In the genomic region with DNA sequence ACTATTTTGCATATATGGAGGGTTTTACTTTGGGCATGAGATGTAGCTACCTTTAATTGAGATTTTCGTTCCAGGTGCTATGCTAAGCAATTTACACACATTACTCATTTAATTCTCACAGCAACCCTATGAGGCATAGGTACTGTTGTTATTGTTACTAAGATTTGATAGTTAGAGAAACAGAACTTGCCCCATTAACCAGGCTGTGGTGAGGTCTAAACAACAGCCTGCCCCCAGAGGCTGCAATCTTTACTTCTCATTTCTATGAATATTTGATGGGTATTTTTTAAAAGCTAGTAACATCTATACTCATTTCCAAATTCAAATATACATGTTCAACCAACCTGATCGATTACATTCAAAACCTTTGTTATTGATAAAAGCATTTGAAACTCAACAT, we compare ENCODE assay signal across 16 cellular contexts.
A peak's percentile ranks its signal among the peaks of the same experiment; 100 is the strongest.
DNase-seq lines count a peak whose midpoint lies in the region; ATAC-seq, FAIRE-seq and TF ChIP-seq lines count a peak whose summit lies in the region.
"Had no signal": no experiment of that assay in that cellular context is flagged by ENCODE, and none has a peak within 500 bp of the region (broad histone marks: within the 10 kb centered on the region; RNA-seq: fewer than 3 reads in every experiment).

No MANE protein-coding gene starts in this region.

- peaks cover 11% of the 10 kb centered on the region for H3K4me1 ChIP-seq in skeletal muscle satellite cell (ENCODE audit: control insufficient read depth, insufficient read depth, low read length)

- peak overlapping the region; percentile 16 for H3K4me3 ChIP-seq in skeletal muscle satellite cell (ENCODE audit: low read length)

- DNase-seq in EL: peak; percentile 22
- no peak for DNase-seq in chondrocyte (ENCODE audit: low spot score)
- DNase-seq in HTR-8/SVneo (ENCODE audit: insufficient read length, low spot score): no peak
- no peak for DNase-seq in T-helper 2 cell
- DNase-seq in activated naive CD4-positive, alpha-beta T cell treated with anti-CD3 and anti-CD28 coated beads, Interleukin-2, amount 10 ng/mL, durations not matched to agents 7 days and 5 days: no peak
- DNase-seq in CD14-positive monocyte (ENCODE audit: low spot score): no peak
- DNase-seq: activated CD4-positive, CD25-positive, alpha-beta regulatory T cell; activated T-cell treated with anti-CD3 and anti-CD28 coated beads, Interleukin-2, amount 50 U/mL, for 48 hours; DMS53; islet precursor cell; naive thymus-derived CD4-positive, alpha-beta T cell; NCI-H1105 had no signal

- peak; percentile 68 for TF ChIP-seq CTCF in chondrocyte (IDR thresholded peaks at IDR 0.05)
- TF ChIP-seq CTCF in CD14-positive monocyte (IDR thresholded peaks at IDR 0.05): no peak

- H3K9ac ChIP-seq in skeletal muscle satellite cell (ENCODE audit: low read depth, low read length): no peak overlapping the region

- peak overlapping the region; percentile 32 for H3K4me3 Mint-ChIP-seq in chondrocyte (ENCODE audit: unreplicated experiment)
- H3K4me3 Mint-ChIP-seq in activated naive CD4-positive, alpha-beta T cell treated with anti-CD3 and anti-CD28 coated beads, Interleukin-2, amount 10 ng/mL, durations not matched to agents 7 days and 5 days: no peak overlapping the region
- H3K4me3 Mint-ChIP-seq in CD14-positive monocyte: no peak overlapping the region
- H3K4me3 Mint-ChIP-seq: brain; naive thymus-derived CD4-positive, alpha-beta T cell had no signal

- peak overlapping the region; percentile 82 for H3K27ac Mint-ChIP-seq in chondrocyte (ENCODE audit: unreplicated experiment)
- no peak overlapping the region for H3K27ac Mint-ChIP-seq in activated naive CD4-positive, alpha-beta T cell treated with anti-CD3 and anti-CD28 coated beads, Interleukin-2, amount 10 ng/mL, durations not matched to agents 7 days and 5 days
- no peak overlapping the region for H3K27ac Mint-ChIP-seq in CD14-positive monocyte
- H3K27ac Mint-ChIP-seq: naive thymus-derived CD4-positive, alpha-beta T cell had no signal

- peak; percentile 82 for ATAC-seq in HG02981 (IDR thresholded peaks at IDR 0.05; ENCODE audit: unreplicated experiment)
- ATAC-seq: esophagus mucosa; naive thymus-derived CD4-positive, alpha-beta T cell had no signal

- intact Hi-C loops in CD14-positive monocyte (cut with micrococcal nuclease): no loop called here

- no peaks in the 10 kb centered on the region for H3K27me3 ChIP-seq in skeletal muscle satellite cell (ENCODE audit: control insufficient read depth, insufficient read depth, low read length)

- peak overlapping the region; percentile 58 for H3K4me2 ChIP-seq in skeletal muscle satellite cell (ENCODE audit: low read length)

- no peaks in the 10 kb centered on the region for H3K9me3 ChIP-seq in skeletal muscle satellite cell (replicated peaks; ENCODE audit: low read length)

- H3K9me3 Mint-ChIP-seq in chondrocyte (ENCODE audit: low read depth) (peaks cover 3% of the 10 kb centered on the region), CD14-positive monocyte (no peaks in the 10 kb centered on the region)
- no peaks in the 10 kb centered on the region for H3K9me3 Mint-ChIP-seq in activated naive CD4-positive, alpha-beta T cell treated with anti-CD3 and anti-CD28 coated beads, Interleukin-2, amount 10 ng/mL, durations not matched to agents 7 days and 5 days
- H3K9me3 Mint-ChIP-seq: brain; naive thymus-derived CD4-positive, alpha-beta T cell had no signal

- CTCF ChIA-PET in activated naive CD4-positive, alpha-beta T cell treated with anti-CD3 and anti-CD28 coated beads, Interleukin-2, amount 10 ng/mL, durations not matched to agents 7 days and 5 days (lab: Charles Lee): interaction anchor here (1.2 to 2.2 kb wide), 2 partner anchors 12 to 374 kb away, joined by 4 to 9 read pairs; no protein-coding TSS in a partner anchor

- H3K36me3 Mint-ChIP-seq in chondrocyte (ENCODE audit: low read depth): peaks cover 2% of the 10 kb centered on the region
- no peaks in the 10 kb centered on the region for H3K36me3 Mint-ChIP-seq in activated naive CD4-positive, alpha-beta T cell treated with anti-CD3 and anti-CD28 coated beads, Interleukin-2, amount 10 ng/mL, durations not matched to agents 7 days and 5 days
- peaks cover 20 to 22% of the 10 kb centered on the region in 2 donors for H3K36me3 Mint-ChIP-seq in CD14-positive monocyte
- H3K36me3 Mint-ChIP-seq: brain had no signal

- peaks cover 57% of the 10 kb centered on the region for H3K4me1 Mint-ChIP-seq in chondrocyte (ENCODE audit: low read depth)
- H3K4me1 Mint-ChIP-seq in activated naive CD4-positive, alpha-beta T cell treated with anti-CD3 and anti-CD28 coated beads, Interleukin-2, amount 10 ng/mL, durations not matched to agents 7 days and 5 days: peaks cover 5% of the 10 kb centered on the region
- H3K4me1 Mint-ChIP-seq in CD14-positive monocyte: peaks cover 6% of the 10 kb centered on the region

- no peaks in the 10 kb centered on the region for H3K36me3 ChIP-seq in skeletal muscle satellite cell (ENCODE audit: insufficient read depth, low read length)

- H3K27me3 Mint-ChIP-seq in chondrocyte (ENCODE audit: low read depth) (no peaks in the 10 kb centered on the region), CD14-positive monocyte (ENCODE audit: low read depth in 3 of 3) (no peaks in the 10 kb centered on the region)
- no peaks in the 10 kb centered on the region for H3K27me3 Mint-ChIP-seq in activated naive CD4-positive, alpha-beta T cell treated with anti-CD3 and anti-CD28 coated beads, Interleukin-2, amount 10 ng/mL, durations not matched to agents 7 days and 5 days
- H3K27me3 Mint-ChIP-seq: brain; naive thymus-derived CD4-positive, alpha-beta T cell had no signal

- no peak for FAIRE-seq in HTR-8/SVneo (lab: Jason Lieb, UNC)
